ENCODE assay signal across 1 cellular context in the genomic region with DNA sequence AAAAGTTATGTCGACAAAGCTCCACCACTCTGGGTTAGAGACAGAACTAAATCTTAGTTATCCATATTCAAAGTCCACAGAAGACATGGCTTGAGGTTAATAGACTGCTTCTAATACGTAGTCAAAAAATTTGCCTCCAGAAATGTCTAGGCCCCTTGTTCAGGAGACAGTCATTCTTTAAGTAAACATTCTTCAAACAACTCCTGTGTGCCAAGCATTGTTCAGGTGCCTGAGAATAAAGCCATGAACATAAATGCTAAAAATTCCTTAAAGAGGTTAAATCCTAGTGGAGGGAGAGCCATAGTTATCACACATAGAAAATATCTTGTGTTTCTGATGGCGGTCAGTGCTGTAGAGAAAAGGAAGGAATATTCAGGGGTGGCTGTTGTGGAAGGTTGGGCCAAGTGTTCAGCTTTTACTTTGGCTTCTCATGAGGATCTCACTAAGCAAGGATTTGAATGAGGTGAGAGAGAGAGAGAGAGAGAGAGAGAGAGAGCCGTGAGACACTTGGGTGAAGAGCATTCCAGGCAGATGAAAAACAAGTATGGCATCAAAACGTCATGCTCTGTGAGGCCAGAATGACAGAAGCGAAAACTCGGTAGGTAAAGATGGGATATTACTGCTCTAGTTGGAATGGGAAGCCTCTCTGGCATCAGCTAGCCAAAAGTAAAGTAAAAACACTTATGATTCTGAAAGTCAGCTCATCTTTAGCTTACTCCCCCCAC.
TF ChIP-seq lines count a peak whose summit lies in the region.

No MANE protein-coding gene starts in this region.

TF ChIP-seq in HEK293T, 16 proteins besides CTCF, POLR2A, EP300 and RAD21 (continued from another document):
- TF ChIP-seq, protein P1, sequence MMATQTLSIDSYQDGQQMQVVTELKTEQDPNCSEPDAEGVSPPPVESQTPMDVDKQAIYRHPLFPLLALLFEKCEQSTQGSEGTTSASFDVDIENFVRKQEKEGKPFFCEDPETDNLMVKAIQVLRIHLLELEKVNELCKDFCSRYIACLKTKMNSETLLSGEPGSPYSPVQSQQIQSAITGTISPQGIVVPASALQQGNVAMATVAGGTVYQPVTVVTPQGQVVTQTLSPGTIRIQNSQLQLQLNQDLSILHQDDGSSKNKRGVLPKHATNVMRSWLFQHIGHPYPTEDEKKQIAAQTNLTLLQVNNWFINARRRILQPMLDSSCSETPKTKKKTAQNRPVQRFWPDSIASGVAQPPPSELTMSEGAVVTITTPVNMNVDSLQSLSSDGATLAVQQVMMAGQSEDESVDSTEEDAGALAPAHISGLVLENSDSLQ (IDR thresholded peaks at IDR 0.05) = no peak
- no peak for TF ChIP-seq ZNF384 (IDR thresholded peaks at IDR 0.05)
- TF ChIP-seq ELF4 (IDR thresholded peaks at IDR 0.05) = no peak
- TF ChIP-seq HDGF (IDR thresholded peaks at IDR 0.05; ENCODE audit: borderline replicate concordance) = no peak
- TF ChIP-seq TARDBP (IDR thresholded peaks at IDR 0.05) = no peak
- TF ChIP-seq SUZ12 (IDR thresholded peaks at IDR 0.05) = no peak
- no peak for TF ChIP-seq NFRKB (IDR thresholded peaks at IDR 0.05)
- no peak for TF ChIP-seq FOXA1 (IDR thresholded peaks at IDR 0.05)
- TF ChIP-seq ARNT (IDR thresholded peaks at IDR 0.05) = no peak
- TF ChIP-seq CTBP1 (IDR thresholded peaks at IDR 0.05; ENCODE audit: borderline replicate concordance) = no peak
- TF ChIP-seq FOXM1 (IDR thresholded peaks at IDR 0.05; ENCODE audit: borderline replicate concordance) = no peak
- no peak for TF ChIP-seq LEF1 (IDR thresholded peaks at IDR 0.05; ENCODE audit: borderline replicate concordance)
- TF ChIP-seq FOXK2 (IDR thresholded peaks at IDR 0.05) = no peak
- no peak for TF ChIP-seq SP1 (IDR thresholded peaks at IDR 0.05)
- no peak for TF ChIP-seq BHLHE40 (IDR thresholded peaks at IDR 0.05; ENCODE audit: borderline replicate concordance)
TF ChIP-seq in HEK293T: peak in this region for 0.
